25 cellular contexts compared by ENCODE assay signal in the genomic region with DNA sequence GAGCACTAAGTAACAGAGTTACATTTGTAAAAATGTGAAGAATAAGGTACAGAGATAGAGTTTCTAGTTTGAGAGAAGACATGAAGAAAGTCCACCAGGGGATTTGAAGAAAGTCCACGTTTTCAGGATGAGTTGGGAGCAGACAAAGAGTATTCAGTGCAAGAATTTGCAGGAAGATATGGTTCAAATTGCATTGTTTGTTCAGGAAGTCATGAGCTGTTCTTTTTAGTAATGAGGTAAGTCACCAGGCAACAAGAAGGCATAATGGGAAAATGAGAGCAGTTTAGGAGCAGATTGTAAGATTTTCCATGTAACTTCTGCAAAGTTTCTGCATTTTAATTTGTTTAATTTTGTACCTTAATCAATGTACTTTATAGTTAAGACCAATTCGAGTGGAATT.
DNase-seq lines count a peak whose midpoint lies in the region; ATAC-seq, FAIRE-seq and TF ChIP-seq lines count a peak whose summit lies in the region.
"Had no signal": no experiment of that assay in that cellular context is flagged by ENCODE, and none has a peak within 500 bp of the region (broad histone marks: within the 10 kb centered on the region; RNA-seq: fewer than 3 reads in every experiment).

No MANE protein-coding gene starts in this region.

- no peaks in the 10 kb centered on the region for H3K36me3 ChIP-seq in PC-3 (ENCODE audit: low read depth, low read length)
- H3K36me3 ChIP-seq in pancreas: no peaks in the 10 kb centered on the region

- peak overlapping the region; percentile 30 for H2AFZ ChIP-seq in PC-3 (ENCODE audit: low read length)

- H3K9ac ChIP-seq in PC-3 (ENCODE audit: low read length): no peak overlapping the region

- 35 to 46% methylated on average over 2 of the region's 2 CpGs for WGBS in pancreas, 2 donors

- H3K79me2 ChIP-seq in PC-3 (ENCODE audit: low read length): no peaks in the 10 kb centered on the region

- H3F3A ChIP-seq in PC-3 (ENCODE audit: low read length, unreplicated experiment): no peaks in the 10 kb centered on the region

- TF ChIP-seq CTCF in PC-3 (conservative IDR thresholded peaks at IDR 0.05; ENCODE audit: low read depth, low read length) (no peak), fibroblast of pulmonary artery (IDR thresholded peaks at IDR 0.05; ENCODE audit: low read length, missing control alignments) (no peak), pancreas (IDR thresholded peaks at IDR 0.05) (no peak)

- intact Hi-C loops in PC-3 (cut with micrococcal nuclease): no loop called here
- intact Hi-C loops in pancreas (cut with DNase I): no loop called here

- H3K27me3 ChIP-seq in PC-3 (ENCODE audit: low read length) (no peaks in the 10 kb centered on the region), pancreas (no peaks in the 10 kb centered on the region)

- H3K9me3 ChIP-seq in PC-3 (ENCODE audit: low read length): no peaks in the 10 kb centered on the region
- no peaks in the 10 kb centered on the region for H3K9me3 ChIP-seq in pancreas
- H3K9me3 ChIP-seq: Caco-2 had no signal

- no peak for FAIRE-seq in pancreas (lab: Jason Lieb, UNC)
- FAIRE-seq: GM12892, HepG2, K562 had no signal

- BruUV-seq in PC-3 (replicated peaks; lab: Mats Ljungman, UMichigan): no TSS peak

- no peaks in the 10 kb centered on the region for H4K20me1 ChIP-seq in PC-3 (ENCODE audit: low read length)

- peak overlapping the region; percentile 46; the same call in 1 of the 2 replicates for H3K4me2 ChIP-seq in PC-3 (ENCODE audit: low read length)

- peak; percentile 0 for DNase-seq in DMS53 (lab: John Stamatoyannopoulos, UW)
- DNase-seq in DMS53 treated with DMSO at 0.1 percent for 48 hours (lab: John Stamatoyannopoulos, UW; ENCODE audit: unreplicated experiment): no peak
- DNase-seq in PC-3: peak; percentile 41
- peak; percentile 43 for DNase-seq in fibroblast of pulmonary artery (ENCODE audit: low read depth)
- no peak for DNase-seq in NCI-H446 treated with DMSO at 0.1 percent for 48 hours (lab: John Stamatoyannopoulos, UW)
- no peak for DNase-seq in pancreas
- DNase-seq in NCI-H1417 (lab: John Stamatoyannopoulos, UW): no peak
- DNase-seq: Caco-2; CD8-positive, alpha-beta T cell; DND-41; Kasumi-1; MV-4-11; NCI-H1105; NCI-H146; NCI-H2029; NCI-H2227 treated with DMSO at 0.1 percent for 48 hours; NCI-H510A; NCI-H774 had no signal

- no peak overlapping the region for H3K27ac ChIP-seq in PC-3 (ENCODE audit: low read length)
- no peak overlapping the region for H3K27ac ChIP-seq in pancreas
- H3K27ac ChIP-seq: 22Rv1, C4-2B had no signal

- no peaks in the 10 kb centered on the region for H3K9me2 ChIP-seq in PC-3 (replicated peaks; ENCODE audit: low read length)

- POLR2A ChIA-PET in PC-3 (lab: Charles Lee; ENCODE audit: unreplicated experiment): no interaction called here

- no peak overlapping the region for H3K4me3 ChIP-seq in PC-3 (ENCODE audit: low read length)
- H3K4me3 ChIP-seq in fibroblast of pulmonary artery (replicated peaks; ENCODE audit: low read depth, low read length): no peak overlapping the region
- no peak overlapping the region for H3K4me3 ChIP-seq in pancreas
- H3K4me3 ChIP-seq: K562 had no signal

- ATAC-seq in PC-3 (peak; percentile 82), pancreas (no peak)
- ATAC-seq: CD8-positive, alpha-beta T cell; HCT116; HepG2; K562; SK-N-SH treated with all-trans-retinoic acid at 6 μM for 48 hours had no signal

- CTCF ChIA-PET in PC-3 (lab: Charles Lee): no interaction called here

- H3K4me1 ChIP-seq in PC-3 (ENCODE audit: insufficient read depth, low read length): peaks cover 19% of the 10 kb centered on the region
- H3K4me1 ChIP-seq in pancreas: peaks cover 0 to 7% (median 0%) of the 10 kb centered on the region in 3 donors
- H3K4me1 ChIP-seq: Caco-2 had no signal

Comparison
In these comparisons a context has a peak if more than half of its experiments do, and no peak if none do; other contexts are left out.
1. DNase-seq: peak in DMS53 (single experiment), PC-3 (single experiment) and fibroblast of pulmonary artery (single experiment); none in DMS53 treated with DMSO at 0.1 percent for 48 hours (single experiment), NCI-H446 treated with DMSO at 0.1 percent for 48 hours (single experiment), pancreas (0 of 6) and NCI-H1417 (0 of 3).